33 cellular contexts compared by ENCODE assay signal in genomic region chr22:45991108-45991507, GRCh38. TPM values are rescaled to one million over a fixed set of nuclear protein-coding genes. Genes with fewer than 3 reads are reported as not detected.
"Had no signal": no experiment of that assay in that cellular context is flagged by ENCODE, and none has a peak within 500 bp of the region (broad histone marks: within the 10 kb centered on the region; RNA-seq: fewer than 3 reads in every experiment).

No MANE protein-coding gene starts in this region.

- H3K79me2 ChIP-seq: hepatocyte, parathyroid adenoma had no signal

- H3K27ac ChIP-seq: epithelial cell of prostate, foreskin keratinocyte, gastroesophageal sphincter, heart left ventricle, hepatocyte, left lung, neutrophil, parathyroid adenoma, stomach, thyroid gland, vagina had no signal

- H3K4me1 ChIP-seq: foreskin keratinocyte, parathyroid adenoma had no signal

- H3K9me3 ChIP-seq: mucosa of descending colon, neutrophil, thyroid gland, vagina had no signal

- H3K4me3 Mint-ChIP-seq: dendritic cell treated with granulocyte-macrophage colony-stimulating factor and Interleukin-4, amounts not matched to agents 40 ng/mL and 50 ng/mL, for 4 days; endodermal cell; mesothelial cell of epicardium; naive B cell; natural killer cell treated with Interleukin-12 subunit alpha and Interleukin-12 subunit beta and Interleukin-15 and Interleukin-18, amount 100 ng/mL, for 72 hours; neural crest cell; stimulated activated effector memory CD8-positive, alpha-beta T cell treated with anti-CD3 and anti-CD28 coated beads, Interleukin-12 subunit alpha, Interleukin-12 subunit beta, amount 100 ng/mL, for 72 hours had no signal

- H3K27me3 ChIP-seq: heart left ventricle, hepatocyte, left lung, stomach, thyroid gland, vagina had no signal

- H3K9ac ChIP-seq: parathyroid adenoma had no signal

- H2AFZ ChIP-seq: hepatocyte, parathyroid adenoma had no signal

- H3K4me2 ChIP-seq: hepatocyte had no signal

- H3K9me3 Mint-ChIP-seq: endodermal cell; mesothelial cell of epicardium; stimulated activated effector memory CD8-positive, alpha-beta T cell treated with anti-CD3 and anti-CD28 coated beads, Interleukin-12 subunit alpha, Interleukin-12 subunit beta, amount 100 ng/mL, for 72 hours had no signal

- ATAC-seq: esophagus mucosa; foreskin keratinocyte; gastroesophageal sphincter; heart left ventricle; left cardiac atrium; left lung; mucosa of descending colon; natural killer cell treated with Interleukin-12 subunit alpha and Interleukin-12 subunit beta and Interleukin-15 and Interleukin-18, amount 100 ng/mL, for 72 hours; sciatic nerve; stimulated activated effector memory CD8-positive, alpha-beta T cell treated with anti-CD3 and anti-CD28 coated beads, Interleukin-12 subunit alpha, Interleukin-12 subunit beta, amount 100 ng/mL, for 72 hours had no signal

- H3K36me3 Mint-ChIP-seq: mesothelial cell of epicardium; natural killer cell treated with Interleukin-12 subunit alpha and Interleukin-12 subunit beta and Interleukin-15 and Interleukin-18, amount 100 ng/mL, for 72 hours had no signal

- H3K27ac Mint-ChIP-seq: dendritic cell treated with granulocyte-macrophage colony-stimulating factor and Interleukin-4, amounts not matched to agents 40 ng/mL and 50 ng/mL, for 4 days; endodermal cell; mesothelial cell of epicardium; naive B cell; natural killer cell treated with Interleukin-12 subunit alpha and Interleukin-12 subunit beta and Interleukin-15 and Interleukin-18, amount 100 ng/mL, for 72 hours; progenitor cell of endocrine pancreas; stimulated activated effector memory CD8-positive, alpha-beta T cell treated with anti-CD3 and anti-CD28 coated beads, Interleukin-12 subunit alpha, Interleukin-12 subunit beta, amount 100 ng/mL, for 72 hours had no signal

- H3K36me3 ChIP-seq: gastroesophageal sphincter, heart left ventricle, left lung, neutrophil, stomach, thyroid gland, vagina had no signal

- DNase-seq: effector CD8-positive, alpha-beta T cell; endodermal cell; foreskin keratinocyte; heart left ventricle; left cardiac atrium; mesenchymal stem cell; mucosa of descending colon; naive B cell; stimulated activated CD4-positive, alpha-beta T cell treated with anti-CD3 and anti-CD28 coated beads, Interleukin-2, amount 100 ng/mL, for 24 hours; stimulated activated CD4-positive, alpha-beta T cell treated with anti-CD3 and anti-CD28 coated beads, Interleukin-4, amount 100 ng/mL, for 24 hours; stimulated activated naive CD4-positive, alpha-beta T cell treated with Interleukin-2 at 50 U/mL for 16 hours; stomach; thyroid gland; trophoblast cell had no signal

- H3K4me3 ChIP-seq: gastroesophageal sphincter, heart left ventricle, hepatocyte, left lung, mucosa of descending colon, stomach, thyroid gland, vagina had no signal

- H3K4me1 Mint-ChIP-seq: endodermal cell had no signal

RNA-seq across cellular contexts. Expression of gene WNT7B, which starts 14.1 kb away (rescaled TPM):
- total RNA-seq: endodermal cell; left cardiac atrium; lung microvascular endothelial cell; mucosa of descending colon; natural killer cell treated with Interleukin-12 subunit alpha and Interleukin-12 subunit beta and Interleukin-15 and Interleukin-18, amount 100 ng/mL, for 72 hours; sciatic nerve; skeletal muscle tissue; stomach; subcutaneous adipose tissue had no signal
- polyA plus RNA-seq: fibroblast of lung, heart left ventricle had no signal
